8 cellular contexts compared by ENCODE assay signal in the genomic region with DNA sequence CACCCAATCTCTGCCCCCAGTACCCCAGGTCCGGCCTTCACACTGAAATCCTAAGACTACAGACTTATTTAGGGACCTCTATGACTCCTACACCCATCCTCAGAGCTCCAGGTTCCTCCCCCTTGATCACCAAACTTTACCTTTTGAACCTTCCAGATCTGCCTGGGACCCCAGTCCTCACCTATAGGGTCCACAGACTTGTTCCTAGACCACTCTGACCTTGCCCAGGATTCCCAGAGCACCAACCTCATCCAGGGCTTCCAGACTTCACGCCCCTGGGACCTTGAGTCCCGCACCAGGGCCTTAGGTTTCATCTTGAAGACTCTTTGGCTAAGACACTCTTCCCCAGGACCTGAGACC. TPM values are rescaled to one million over a fixed set of nuclear protein-coding genes. Genes with fewer than 3 reads are reported as not detected.
DNase-seq lines count a peak whose midpoint lies in the region; ATAC-seq and TF ChIP-seq lines count a peak whose summit lies in the region.

No MANE protein-coding gene starts in this region.

- no peaks in the 10 kb centered on the region for H3K9me3 ChIP-seq in heart right ventricle
- no peaks in the 10 kb centered on the region for H3K9me3 ChIP-seq in mucosa of descending colon

- H3K27me3 ChIP-seq in heart right ventricle, result no peaks in the 10 kb centered on the region

- peaks cover 0 to 38% (median 0%) of the 10 kb centered on the region in 9 donors for H3K36me3 ChIP-seq in heart right ventricle
- no peaks in the 10 kb centered on the region for H3K36me3 ChIP-seq in mucosa of descending colon (ENCODE audit: low read depth)

- 61 to 63% methylated on average over 3 of the region's 3 CpGs for WGBS in heart right ventricle, 2 donors

- H3K4me3 ChIP-seq in heart right ventricle, result peak overlapping the region; percentile 53 to 75 (median 63)
- peak overlapping the region; percentile 38 for H3K4me3 ChIP-seq in mucosa of descending colon

- H3K4me1 ChIP-seq in heart right ventricle (peaks cover 4 to 38% (median 30%) of the 10 kb centered on the region in 9 donors), mucosa of descending colon (ENCODE audit: low read depth) (peaks cover 10% of the 10 kb centered on the region)

- TF ChIP-seq CTCF in heart right ventricle (IDR thresholded peaks at IDR 0.05), result no peak
- no peak for TF ChIP-seq CTCF in mucosa of descending colon (IDR thresholded peaks at IDR 0.05)

- intact Hi-C loops in heart right ventricle (cut with DNase I) (loop anchor here in 8 of 10 donors (5.0 to 10.0 kb wide), 5 partner anchors 100 to 533 kb away; partner anchors contain the start of genes TTL (in 6 of the 8) and ZC3H8 (in 1 of the 8)), left ventricle myocardium superior (cut with micrococcal nuclease) (no loop called here), mucosa of descending colon (cut with DNase I, micrococcal nuclease) (no loop called here)

- DNase-seq in heart right ventricle, result peak in 1 of 2 donors; percentile 6
- DNase-seq in left ventricle myocardium superior, result no peak
- no peak for DNase-seq in caudate nucleus (lab: John Stamatoyannopoulos, UW)
- no peak for DNase-seq in mucosa of descending colon
- no peak for DNase-seq in left lobe of liver (ENCODE audit: low spot score)
- DNase-seq in NCI-H1694 treated with DMSO at 0.1 percent for 48 hours (lab: John Stamatoyannopoulos, UW), result no peak
- DNase-seq in OCI-M1 (lab: John Stamatoyannopoulos, UW), result no peak
- DNase-seq in RPMI8226, result no peak

- H3K27ac ChIP-seq in heart right ventricle (peak overlapping the region; percentile 81 to 97 (median 93)), caudate nucleus (ENCODE audit: low read depth, low read length) (peak overlapping the region; percentile 97)

- ATAC-seq in heart right ventricle (peak in 1 of 8 donors; percentile 4), left ventricle myocardium superior (no peak), mucosa of descending colon (no peak), left lobe of liver (no peak)

RNA-seq across cellular contexts. Expression of gene CHCHD5, which starts 0.5 kb away (rescaled TPM):
- total RNA-seq in heart right ventricle (10 to 100 TPM; 20.8 to 30.3 (median 25.0) TPM), left ventricle myocardium superior (24.8 TPM), mucosa of descending colon (10 to 100 TPM; 20.9 to 28.8 (median 26.1) TPM), left lobe of liver (21.2 TPM)
- 10 to 100 TPM; 15.0 to 36.2 TPM for polyA plus RNA-seq in heart right ventricle

RNA-seq across cellular contexts. Expression of gene POLR1B, which starts 42.6 kb away (rescaled TPM):
- total RNA-seq in heart right ventricle (10 to 100 TPM in 7 of 10 donors, 1 to 10 TPM in 3; 6.4 to 15.3 (median 11.0) TPM), left ventricle myocardium superior (12.2 TPM), mucosa of descending colon (10 to 100 TPM; 10.1 to 18.3 (median 18.1) TPM), left lobe of liver (16.2 TPM)
- polyA plus RNA-seq in heart right ventricle, result 1 to 10 TPM; 3.5 to 4.2 TPM

Comparison
In these comparisons a context has a peak if more than half of its experiments do, and no peak if none do; other contexts are left out.
1. intact Hi-C loops: an anchor here in heart right ventricle (5.0 to 10.0 kb wide); none called in left ventricle myocardium superior and mucosa of descending colon.